In the genomic region with DNA sequence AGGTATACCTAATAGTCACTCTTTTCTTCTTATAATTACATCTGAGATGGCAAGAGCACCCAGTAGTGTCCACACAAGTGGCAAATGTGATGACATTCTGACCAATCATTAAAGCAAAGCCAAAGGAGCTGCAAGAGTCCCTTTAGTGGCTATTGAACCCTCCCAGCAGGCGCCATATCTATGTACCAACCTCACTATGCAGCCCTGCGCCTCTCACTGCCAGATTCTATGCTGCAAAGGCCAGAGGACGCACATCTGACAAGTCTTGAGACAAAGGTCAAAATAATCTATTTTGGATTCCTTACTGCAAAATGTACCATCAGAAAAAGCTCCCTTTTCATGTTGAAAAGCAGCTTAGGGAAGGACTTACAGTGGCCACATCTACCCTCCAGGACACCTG, we compare ENCODE assay signal across 19 cellular contexts. TPM values are rescaled to one million over a fixed set of nuclear protein-coding genes. Genes with fewer than 3 reads are reported as not detected.
DNase-seq lines count a peak whose midpoint lies in the region; ATAC-seq, FAIRE-seq and TF ChIP-seq lines count a peak whose summit lies in the region.
"Had no signal": no experiment of that assay in that cellular context is flagged by ENCODE, and none has a peak within 500 bp of the region (broad histone marks: within the 10 kb centered on the region; RNA-seq: fewer than 3 reads in every experiment).

No MANE protein-coding gene starts in this region.

- H3K9me3 ChIP-seq in liver (ENCODE audit: control insufficient read depth in 4 of 4, low read length in 3 of 4) (no peaks in the 10 kb centered on the region), HepG2 (ENCODE audit: low read length) (no peaks in the 10 kb centered on the region), right atrium auricular region (no peaks in the 10 kb centered on the region), skeletal muscle tissue (ENCODE audit: control insufficient read depth in 3 of 3, low read length in 3 of 3) (no peaks in the 10 kb centered on the region)
- H3K9me3 ChIP-seq in naive thymus-derived CD4-positive, alpha-beta T cell (ENCODE audit: control insufficient read depth in 2 of 3, low read length in 3 of 3), result no peaks in the 10 kb centered on the region

- H4K8ac ChIP-seq in mesendoderm (ENCODE audit: low read depth, low read length), result no peak overlapping the region

- intact Hi-C loops in HepG2 (cut with micrococcal nuclease; ENCODE audit: unreplicated experiment), result loop anchor here (2.0 kb wide), 1 partner anchor 25 kb away; no protein-coding TSS in a partner anchor
- intact Hi-C loops in naive thymus-derived CD4-positive, alpha-beta T cell (cut with micrococcal nuclease), result no loop called here

- POLR2A ChIA-PET in HepG2 (lab: Yijun Ruan, JAX), result interaction anchor here (1.8 kb wide), 1 partner anchor 23 kb away, joined by 4 read pairs; no protein-coding TSS in a partner anchor
- POLR2A ChIA-PET in naive thymus-derived CD4-positive, alpha-beta T cell (lab: Charles Lee), result no interaction called here

- DNase-seq in HepG2 (ENCODE audit: low spot score) (no peak), right atrium auricular region (ENCODE audit: low spot score) (no peak), mesendoderm (no peak), SHP77 (lab: John Stamatoyannopoulos, UW) (no peak)
- DNase-seq in naive thymus-derived CD4-positive, alpha-beta T cell, result no peak
- DNase-seq: AML-193, C1 segment of cervical spinal cord, DMS53, GDM1, Karpas-422, MV-4-11, NCI-H1694, NCI-H2081, NCI-H2171 treated with DMSO at 0.1 percent for 48 hours, NCI-H524 treated with DMSO at 0.1 percent for 48 hours had no signal

- TF ChIP-seq EP300 in HepG2 (IDR thresholded peaks at IDR 0.05; ENCODE audit: low read depth in 2 of 2, low read length in 2 of 2) (no peak), HepG2 (CRISPR knock-in tag; IDR thresholded peaks at IDR 0.05; ENCODE audit: borderline replicate concordance) (no peak)

- no TSS peak for BruUV-seq in HepG2 (replicated peaks; lab: Mats Ljungman, UMichigan)

- H3K4me3 ChIP-seq in liver (ENCODE audit: low read depth in 1 of 3, low read length in 3 of 3), result no peak overlapping the region
- H3K4me3 ChIP-seq in HepG2 (replicated peaks in 1 of 3; ENCODE audit: insufficient read depth in 1 of 3, low read depth in 2 of 3, low read length in 3 of 3), result no peak overlapping the region
- no peak overlapping the region for H3K4me3 ChIP-seq in right atrium auricular region
- peak overlapping the region in 1 of 3 donors; percentile 4 for H3K4me3 ChIP-seq in skeletal muscle tissue (ENCODE audit: low read length in 3 of 3)
- H3K4me3 ChIP-seq in naive thymus-derived CD4-positive, alpha-beta T cell (ENCODE audit: low read length), result no peak overlapping the region
- H3K4me3 ChIP-seq in mesendoderm (ENCODE audit: low read length), result no peak overlapping the region

- H3K4me1 ChIP-seq in liver (ENCODE audit: control insufficient read depth in 4 of 4, insufficient read depth in 4 of 4, low read length in 3 of 4) (peaks cover 10 to 45% (median 35%) of the 10 kb centered on the region in 4 donors), HepG2 (ENCODE audit: insufficient read depth, low read length) (peaks cover 34% of the 10 kb centered on the region), right atrium auricular region (peaks cover 0 to 30% of the 10 kb centered on the region in 2 donors), skeletal muscle tissue (ENCODE audit: control insufficient read depth in 3 of 3, insufficient read depth in 3 of 3, low read length in 3 of 3) (peaks cover 24 to 64% (median 34%) of the 10 kb centered on the region in 3 donors), mesendoderm (ENCODE audit: control insufficient read depth, low read depth, low read length) (no peaks in the 10 kb centered on the region)
- H3K4me1 ChIP-seq in naive thymus-derived CD4-positive, alpha-beta T cell (ENCODE audit: control insufficient read depth in 2 of 2, insufficient read depth in 2 of 2, low read length in 2 of 2), result no peaks in the 10 kb centered on the region

- WGBS in liver, result 70% methylated on average over 3 of the region's 3 CpGs
- WGBS in HepG2 (ENCODE audit: low lambda C conversion rate), result 97% methylated on average over 3 of the region's 3 CpGs
- no CpG with 5 or more reads among the region's 3 CpGs for WGBS in mesendoderm (ENCODE audit: extremely low coverage, insufficient coverage, low lambda C conversion rate)

- H3K56ac ChIP-seq in mesendoderm (ENCODE audit: low read length), result no peak overlapping the region

- H3K4me3 Mint-ChIP-seq in naive thymus-derived CD4-positive, alpha-beta T cell, result no peak overlapping the region

- H2AK5ac ChIP-seq in mesendoderm (ENCODE audit: low read length), result no peak overlapping the region

- TF ChIP-seq RAD21 in liver (IDR thresholded peaks at IDR 0.05) (no peak), HepG2 (CRISPR knock-in tag; IDR thresholded peaks at IDR 0.05) (no peak)

- H3K9me3 Mint-ChIP-seq in naive thymus-derived CD4-positive, alpha-beta T cell, result no peaks in the 10 kb centered on the region

- no peak overlapping the region for H3K27ac Mint-ChIP-seq in naive thymus-derived CD4-positive, alpha-beta T cell

- no peak overlapping the region for H3K9ac ChIP-seq in liver (ENCODE audit: low read depth in 1 of 2, low read length in 2 of 2)
- H3K9ac ChIP-seq in HepG2 (ENCODE audit: insufficient read depth, low read depth, low read length), result no peak overlapping the region
- no peak overlapping the region for H3K9ac ChIP-seq in skeletal muscle tissue (ENCODE audit: low read depth in 1 of 3, low read length in 3 of 3)
- no peak overlapping the region for H3K9ac ChIP-seq in mesendoderm (ENCODE audit: low read length)

- H3K79me1 ChIP-seq in mesendoderm (ENCODE audit: low read length), result no peaks in the 10 kb centered on the region

- TF ChIP-seq CTCF in liver (IDR thresholded peaks at IDR 0.05; ENCODE audit: low read depth, low read length, missing input control) (no peak), HepG2 (CRISPR knock-in tag; IDR thresholded peaks at IDR 0.05) (no peak), right atrium auricular region (IDR thresholded peaks at IDR 0.05) (no peak)

- no peak for FAIRE-seq in HepG2 (lab: Jason Lieb, UNC)
- FAIRE-seq: GM18507, RCC 7860 had no signal

- no peak overlapping the region for H3K4ac ChIP-seq in mesendoderm (ENCODE audit: low read depth, low read length)

- no peak for ATAC-seq in HepG2
- no peak for ATAC-seq in naive thymus-derived CD4-positive, alpha-beta T cell

- no peaks in the 10 kb centered on the region for H3K36me3 ChIP-seq in liver (ENCODE audit: control insufficient read depth in 4 of 4, insufficient read depth in 3 of 4, low read depth in 1 of 4, low read length in 3 of 4)
- H3K36me3 ChIP-seq in HepG2 (replicated peaks in 1 of 2; ENCODE audit: control insufficient read depth in 1 of 2, insufficient read depth in 2 of 2, low read length in 2 of 2), result peaks cover 0 to 7% of the 10 kb centered on the region in 2 experiments; a peak in 1 of 5 replicates
- no peaks in the 10 kb centered on the region for H3K36me3 ChIP-seq in right atrium auricular region
- no peaks in the 10 kb centered on the region for H3K36me3 ChIP-seq in skeletal muscle tissue (ENCODE audit: control insufficient read depth in 3 of 3, insufficient read depth in 3 of 3, low read length in 3 of 3)
- no peaks in the 10 kb centered on the region for H3K36me3 ChIP-seq in naive thymus-derived CD4-positive, alpha-beta T cell (ENCODE audit: control insufficient read depth in 2 of 3, insufficient read depth in 3 of 3, low read length in 3 of 3)
- no peaks in the 10 kb centered on the region for H3K36me3 ChIP-seq in mesendoderm (ENCODE audit: control insufficient read depth, insufficient read depth, low read length)

- H3K27me3 ChIP-seq in liver (ENCODE audit: control insufficient read depth in 4 of 4, insufficient read depth in 4 of 4, low read length in 3 of 4) (no peaks in the 10 kb centered on the region), HepG2 (ENCODE audit: control insufficient read depth in 1 of 2, insufficient read depth in 2 of 2, low read length in 2 of 2) (no peaks in the 10 kb centered on the region), right atrium auricular region (no peaks in the 10 kb centered on the region), skeletal muscle tissue (ENCODE audit: control insufficient read depth in 3 of 3, insufficient read depth in 3 of 3, low read length in 3 of 3) (no peaks in the 10 kb centered on the region), mesendoderm (ENCODE audit: insufficient read depth, low read length, poor library complexity) (no peaks in the 10 kb centered on the region)
- H3K27me3 ChIP-seq in naive thymus-derived CD4-positive, alpha-beta T cell (ENCODE audit: control insufficient read depth in 2 of 2, insufficient read depth in 2 of 2, low read length in 2 of 2), result no peaks in the 10 kb centered on the region

- in situ Hi-C loops in HepG2 (cut with HindIII; ENCODE audit: extremely low pct_ligation_motif_present, low pct_unique_long_range_greater_than_20kb), result no loop called here

- H3K18ac ChIP-seq in mesendoderm (ENCODE audit: low read length), result no peak overlapping the region

- no peaks in the 10 kb centered on the region for H4K20me1 ChIP-seq in HepG2 (ENCODE audit: insufficient read depth, low read length)

- H4K5ac ChIP-seq in mesendoderm (ENCODE audit: low read length), result no peak overlapping the region

- no peak overlapping the region for H2BK15ac ChIP-seq in mesendoderm (replicated peaks; ENCODE audit: low read depth)

- H3K4me2 ChIP-seq in HepG2 (ENCODE audit: low read depth, low read length) (no peak overlapping the region), mesendoderm (ENCODE audit: low read length) (no peak overlapping the region)

- H3K36me3 Mint-ChIP-seq in naive thymus-derived CD4-positive, alpha-beta T cell, result no peaks in the 10 kb centered on the region

- H3K23ac ChIP-seq in mesendoderm (ENCODE audit: low read length), result no peak overlapping the region

- no peak overlapping the region for H2AFZ ChIP-seq in HepG2 (ENCODE audit: low read length)

- no peak overlapping the region for H2BK120ac ChIP-seq in mesendoderm (ENCODE audit: low read depth, low read length)

- no peak for TF ChIP-seq POLR2A in HepG2 (IDR thresholded peaks at IDR 0.05; ENCODE audit: insufficient read depth in 1 of 2, low read depth in 2 of 2, low read length in 2 of 2)

- no peak overlapping the region for H2BK5ac ChIP-seq in mesendoderm (ENCODE audit: low read length)

- no peak overlapping the region for H3K27ac ChIP-seq in liver (ENCODE audit: low read depth in 1 of 2, low read length in 2 of 2)
- no peak overlapping the region for H3K27ac ChIP-seq in HepG2 (ENCODE audit: extremely low read length, insufficient read depth, low read length)
- peak overlapping the region; percentile 32 to 62 for H3K27ac ChIP-seq in right atrium auricular region
- H3K27ac ChIP-seq in skeletal muscle tissue (ENCODE audit: low read depth, low read length), result peak overlapping the region; percentile 69
- H3K27ac ChIP-seq in naive thymus-derived CD4-positive, alpha-beta T cell (ENCODE audit: low read depth, low read length), result no peak overlapping the region
- H3K27ac ChIP-seq in mesendoderm (ENCODE audit: low read depth, low read length), result no peak overlapping the region

- H3K27me3 Mint-ChIP-seq in naive thymus-derived CD4-positive, alpha-beta T cell, result peaks cover 11 to 25% (median 12%) of the 10 kb centered on the region in 5 donors

- H3K4me1 Mint-ChIP-seq in naive thymus-derived CD4-positive, alpha-beta T cell, result peaks cover 0 to 1% (median 0%) of the 10 kb centered on the region in 7 donors

- H3K79me2 ChIP-seq in HepG2 (ENCODE audit: insufficient read depth, low read length) (no peaks in the 10 kb centered on the region), mesendoderm (ENCODE audit: control insufficient read depth, insufficient read depth, low read length) (no peaks in the 10 kb centered on the region)

- CTCF ChIA-PET in HepG2 (lab: Yijun Ruan, JAX; ENCODE audit: low intra/inter-chr PET ratio, low total read pairs), result no interaction called here
- CTCF ChIA-PET in naive thymus-derived CD4-positive, alpha-beta T cell (lab: Charles Lee), result no interaction called here

RNA-seq across cellular contexts. Expression of a gene that starts 47.0 kb away (rescaled TPM):
- total RNA-seq in liver (10 to 100 TPM in 1 of 2 donors, 1 to 10 TPM in 1; 9.9 to 42.6 TPM), HepG2 (2016; rRNA removed; fragmentation: Illumina TruSeq; extraction: Trizol) (22.1 and 25.7 TPM in 2 replicates), right atrium auricular region (10 to 100 TPM; 15.3 to 30.4 TPM), skeletal muscle tissue (6.8 TPM)
- polyA plus RNA-seq in liver (10 to 100 TPM; 16.4 to 31.3 TPM), HepG2 (2011; rRNA removed) (15.1 and 17.6 TPM in 2 replicates)
- 6.6 and 7.8 TPM in 2 replicates for total RNA-seq in HepG2 (2016; cell fraction: cytosol; rRNA removed; fragmentation: Illumina TruSeq; extraction: Trizol; ENCODE audit: low read depth)
- total RNA-seq in HepG2 (2016; cell fraction: insoluble cytoplasmic fraction; rRNA removed; fragmentation: Illumina TruSeq; extraction: Trizol), result 22.0 TPM in 2 replicates
- 24.1 and 27.0 TPM in 2 replicates for total RNA-seq in HepG2 (2016; cell fraction: membrane; rRNA removed; fragmentation: Illumina TruSeq; extraction: Trizol)
- total RNA-seq in HepG2 (2016; cell fraction: nucleus; rRNA removed; fragmentation: Illumina TruSeq; extraction: Trizol), result 16.1 and 18.9 TPM in 2 replicates
- polyA plus RNA-seq in HepG2 (2011; cell fraction: cytosol; rRNA removed), result 8.9 and 12.7 TPM in 2 replicates
- 8.2 and 9.7 TPM in 2 replicates for polyA plus RNA-seq in HepG2 (2011; cell fraction: nucleus; rRNA removed)
- 15.0 and 16.1 TPM in 2 replicates for polyA plus RNA-seq in HepG2 (2012)
- polyA plus RNA-seq in HepG2 (2016; cell fraction: cytosol; fragmentation: Illumina TruSeq; extraction: Trizol; ENCODE audit: low read depth), result 7.5 and 8.4 TPM in 2 replicates
- polyA plus RNA-seq in HepG2 (2016; cell fraction: insoluble cytoplasmic fraction; fragmentation: Illumina TruSeq; extraction: Trizol; ENCODE audit: low read depth), result 26.8 and 28.4 TPM in 2 replicates
- 20.6 and 23.6 TPM in 2 replicates for polyA plus RNA-seq in HepG2 (2016; cell fraction: membrane; fragmentation: Illumina TruSeq; extraction: Trizol; ENCODE audit: low read depth)
- 23.9 and 24.1 TPM in 2 replicates for polyA plus RNA-seq in HepG2 (2016; cell fraction: nucleus; fragmentation: Illumina TruSeq; extraction: Trizol; ENCODE audit: insufficient read depth, low read depth)
- 8.0 and 15.3 TPM in 2 replicates for polyA minus RNA-seq in HepG2 (2011; rRNA and poly(A)+ RNA removed; ENCODE audit: low replicate concordance)
- polyA minus RNA-seq in HepG2 (2011; cell fraction: cytosol; rRNA and poly(A)+ RNA removed), result 10.9 and 14.4 TPM in 2 replicates
- 20.1 and 23.4 TPM in 2 replicates for polyA minus RNA-seq in HepG2 (2011; cell fraction: nucleus; rRNA and poly(A)+ RNA removed)
- under 1 TPM in 1 of 5 experiments, not detected in 4; 0.36 TPM for total RNA-seq in naive thymus-derived CD4-positive, alpha-beta T cell
- not detected for polyA plus RNA-seq in naive thymus-derived CD4-positive, alpha-beta T cell
- 13.5 TPM for polyA plus RNA-seq in mesendoderm (2013, experiment 1 of 2)
- 14.1 TPM for polyA plus RNA-seq in mesendoderm (2013, experiment 2 of 2)

Comparison
In these comparisons a context has a peak if more than half of its experiments do, and no peak if none do; other contexts are left out.
1. H3K27ac ChIP-seq: peak in right atrium auricular region (2 of 2) and skeletal muscle tissue (single experiment); none in liver (0 of 2), HepG2 (single experiment), naive thymus-derived CD4-positive, alpha-beta T cell (single experiment) and mesendoderm (single experiment).